Comparison of ENCODE assay signal across 10 cellular contexts in genomic region chr9:127873886-127874285, GRCh38. TPM values are rescaled to one million over a fixed set of nuclear protein-coding genes. Genes with fewer than 3 reads are reported as not detected.
DNase-seq lines count a peak whose midpoint lies in the region; TF ChIP-seq lines count a peak whose summit lies in the region.
"Had no signal": no experiment of that assay in that cellular context is flagged by ENCODE, and none has a peak within 500 bp of the region (broad histone marks: within the 10 kb centered on the region; RNA-seq: fewer than 3 reads in every experiment).

No MANE protein-coding gene starts in this region.

- no peaks in the 10 kb centered on the region for H3K27me3 ChIP-seq in fibroblast of lung (ENCODE audit: control insufficient read depth, insufficient read depth, low read length)
- H3K27me3 ChIP-seq in tibial nerve: no peaks in the 10 kb centered on the region

- H2AFZ ChIP-seq in fibroblast of lung (ENCODE audit: low read length): no peak overlapping the region

- H3K27ac ChIP-seq in RWPE1: peak overlapping the region; percentile 87
- no peak overlapping the region for H3K27ac ChIP-seq in fibroblast of lung (ENCODE audit: insufficient read depth, low read length)
- H3K27ac ChIP-seq in tibial nerve: peak overlapping the region; percentile 38 to 93 (median 80)

- H3K79me2 ChIP-seq in fibroblast of lung (ENCODE audit: control insufficient read depth, insufficient read depth, low read length): peaks cover 11% of the 10 kb centered on the region

- peak in 1 of 2 donors; percentile 38 for TF ChIP-seq EP300 in tibial nerve (IDR thresholded peaks at IDR 0.05)

- H3K9me3 ChIP-seq in fibroblast of lung (ENCODE audit: control insufficient read depth, insufficient read depth, low read depth, low read length) (no peaks in the 10 kb centered on the region), tibial nerve (no peaks in the 10 kb centered on the region)

- H3K4me1 ChIP-seq in fibroblast of lung (ENCODE audit: control insufficient read depth, extremely low read depth, insufficient read depth, low read length): peaks cover 20% of the 10 kb centered on the region
- H3K4me1 ChIP-seq in tibial nerve: peaks cover 0 to 74% (median 46%) of the 10 kb centered on the region in 4 donors

- peak overlapping the region; percentile 80 for H3K4me2 ChIP-seq in fibroblast of lung (ENCODE audit: extremely low read depth, insufficient read depth, low read length)

- H3K9ac ChIP-seq in fibroblast of lung (ENCODE audit: insufficient read depth, low read length): no peak overlapping the region

- CTCF ChIA-PET in RWPE1 (lab: Yijun Ruan, JAX): interaction anchor here (0.5 to 1.2 kb wide), 7 partner anchors 12 to 679 kb away, joined by 3 to 4 read pairs (median 3); partner anchors contain the start of gene TOR2A

- H3K36me3 ChIP-seq in fibroblast of lung (ENCODE audit: control insufficient read depth, insufficient read depth, low read length): peaks cover 19% of the 10 kb centered on the region
- H3K36me3 ChIP-seq in tibial nerve: peaks cover 0 to 36% (median 0%) of the 10 kb centered on the region in 3 donors

- H4K20me1 ChIP-seq in fibroblast of lung (ENCODE audit: control insufficient read depth, extremely low read depth, insufficient read depth, low read length): no peaks in the 10 kb centered on the region

- no peak for TF ChIP-seq POLR2A in tibial nerve (IDR thresholded peaks at IDR 0.05)

- H3K4me3 ChIP-seq in fibroblast of lung (replicated peaks in 1 of 4; ENCODE audit: control extremely low read depth in 1 of 4, insufficient read depth in 1 of 4, low read depth in 3 of 4, low read length in 4 of 4): peak overlapping the region in 1 of 4 experiments; percentile 33
- H3K4me3 ChIP-seq in tibial nerve: no peak overlapping the region

- POLR2A ChIA-PET in RWPE1 (lab: Yijun Ruan, JAX; ENCODE audit: low non-redundant PET): interaction anchor here (1.0 kb wide), 1 partner anchor 81 kb away, joined by 3 read pairs; no protein-coding TSS in a partner anchor

- DNase-seq in RWPE1 (ENCODE audit: low spot score): peak; percentile 52
- DNase-seq in fibroblast of lung (ENCODE audit: low read depth in 2 of 2): peak; percentile 47 to 81
- DNase-seq in mucosa of gallbladder (ENCODE audit: low spot score): peak; percentile 79
- DNase-seq in tibial nerve (ENCODE audit: low spot score in 2 of 2): peak; percentile 63 to 70
- no peak for DNase-seq in NCI-H1417 treated with DMSO at 0.1 percent for 48 hours (lab: John Stamatoyannopoulos, UW)
- DNase-seq in cerebellar nuclear complex (lab: John Stamatoyannopoulos, UW): no peak
- DNase-seq in activated naive CD4-positive, alpha-beta T cell (lab: John Stamatoyannopoulos, UW): no peak
- DNase-seq in DMS114 treated with DMSO at 0.1 percent for 48 hours (lab: John Stamatoyannopoulos, UW; ENCODE audit: unreplicated experiment): no peak
- DNase-seq: activated T-cell treated with anti-CD3 and anti-CD28 coated beads, Interleukin-2, amount 50 U/mL, for 48 hours; NCI-H524 treated with DMSO at 0.1 percent for 48 hours had no signal

- no peak for TF ChIP-seq CTCF in RWPE1 (conservative IDR thresholded peaks at IDR 0.05; ENCODE audit: low read depth)
- TF ChIP-seq CTCF in fibroblast of lung (conservative IDR thresholded peaks at IDR 0.05 in 1 of 2, IDR thresholded peaks at IDR 0.05 in 1 of 2; ENCODE audit: low read depth in 1 of 2, low read length in 2 of 2): no peak
- no peak for TF ChIP-seq CTCF in tibial nerve (IDR thresholded peaks at IDR 0.05)

- WGBS in tibial nerve, 2 donors: 21 to 24% methylated on average over 5 to 8 of the region's 10 CpGs

RNA-seq across cellular contexts. Expression of gene AK1, which starts 3.6 kb away (rescaled TPM):
- 46.7 and 47.6 TPM in 2 replicates for total RNA-seq in fibroblast of lung
- polyA plus RNA-seq in fibroblast of lung: 73.1 and 80.6 TPM in 2 replicates
- polyA plus RNA-seq in fibroblast of lung (2012): 139 and 154 TPM in 2 replicates
- 75.8 and 109 TPM in 2 replicates for polyA minus RNA-seq in fibroblast of lung (ENCODE audit: low replicate concordance)
- 142 TPM for total RNA-seq in mucosa of gallbladder
- total RNA-seq in tibial nerve: 10 to 100 TPM; 29.9 to 65.1 (median 38.7) TPM

RNA-seq across cellular contexts. Expression of gene ENG, which starts 19.4 kb away (rescaled TPM):
- total RNA-seq in fibroblast of lung (11.8 and 30.4 TPM in 2 replicates), mucosa of gallbladder (94.3 TPM), tibial nerve (100 to 1,000 TPM in 1 of 4 donors, 10 to 100 TPM in 3; 24.9 to 137 (median 85.6) TPM)
- 59.0 and 62.7 TPM in 2 replicates for polyA plus RNA-seq in fibroblast of lung
- 207 and 223 TPM in 2 replicates for polyA plus RNA-seq in fibroblast of lung (2012)
- 246 and 253 TPM in 2 replicates for polyA minus RNA-seq in fibroblast of lung (ENCODE audit: low replicate concordance)

RNA-seq across cellular contexts. Expression of gene ST6GALNAC6, which starts 25.5 kb away (rescaled TPM):
- total RNA-seq in fibroblast of lung (60.9 and 69.5 TPM in 2 replicates), mucosa of gallbladder (67.0 TPM), tibial nerve (100 to 1,000 TPM; 108 to 193 (median 172) TPM)
- 53.3 and 56.0 TPM in 2 replicates for polyA plus RNA-seq in fibroblast of lung
- 74.8 and 76.3 TPM in 2 replicates for polyA plus RNA-seq in fibroblast of lung (2012)
- 129 and 139 TPM in 2 replicates for polyA minus RNA-seq in fibroblast of lung (ENCODE audit: low replicate concordance)

RNA-seq across cellular contexts. Expression of gene ST6GALNAC4, which starts 43.0 kb away (rescaled TPM):
- 28.1 and 32.6 TPM in 2 replicates for total RNA-seq in fibroblast of lung
- 16.4 and 18.4 TPM in 2 replicates for polyA plus RNA-seq in fibroblast of lung
- 24.3 and 33.4 TPM in 2 replicates for polyA plus RNA-seq in fibroblast of lung (2012)
- 33.5 and 37.8 TPM in 2 replicates for polyA minus RNA-seq in fibroblast of lung (ENCODE audit: low replicate concordance)
- 42.1 TPM for total RNA-seq in mucosa of gallbladder
- total RNA-seq in tibial nerve: 10 to 100 TPM; 23.9 to 70.5 (median 37.0) TPM

RNA-seq across cellular contexts. Expression of gene PIP5KL1, which starts 56.7 kb away (rescaled TPM):
- total RNA-seq in fibroblast of lung (0.77 and 2.5 TPM in 2 replicates), mucosa of gallbladder (4.9 TPM), tibial nerve (under 1 TPM in 1 of 4 donors, not detected in 3; 0.59 TPM)
- polyA plus RNA-seq in fibroblast of lung: 0.84 and 1.9 TPM in 2 replicates
- 2.0 and 3.6 TPM in 2 replicates for polyA plus RNA-seq in fibroblast of lung (2012)
- polyA minus RNA-seq in fibroblast of lung (ENCODE audit: low replicate concordance): 2.9 TPM in 1 of 2 replicates, not detected in the other

Comparison
In these comparisons a context has a peak if more than half of its experiments do, and no peak if none do; other contexts are left out.
1. DNase-seq: peak in RWPE1 (single experiment), fibroblast of lung (2 of 2), mucosa of gallbladder (single experiment) and tibial nerve (2 of 2); none in NCI-H1417 treated with DMSO at 0.1 percent for 48 hours (single experiment), cerebellar nuclear complex (0 of 2), activated naive CD4-positive, alpha-beta T cell (0 of 4) and DMS114 treated with DMSO at 0.1 percent for 48 hours (single experiment).